8 cellular contexts compared by ENCODE assay signal in genomic region chr1:220787069-220787614, GRCh38. TPM values are rescaled to one million over a fixed set of nuclear protein-coding genes. Genes with fewer than 3 reads are reported as not detected.
DNase-seq lines count a peak whose midpoint lies in the region; ATAC-seq, FAIRE-seq and TF ChIP-seq lines count a peak whose summit lies in the region.

No MANE protein-coding gene starts in this region.

- no peak for ATAC-seq in GM19463 (IDR thresholded peaks at IDR 0.05; ENCODE audit: unreplicated experiment)

- H3K27ac Mint-ChIP-seq in HFFc6 (no peak overlapping the region), mesothelial cell of epicardium (peak overlapping the region; percentile 87)

- FAIRE-seq in urothelium cell line (lab: Jason Lieb, UNC), result no peak

- H3K4me3 Mint-ChIP-seq in HFFc6 (peak overlapping the region; percentile 75), mesothelial cell of epicardium (peak overlapping the region; percentile 76)

- H3K4me3 ChIP-seq in coronary artery, result peak overlapping the region; percentile 68

- no peaks in the 10 kb centered on the region for H3K36me3 Mint-ChIP-seq in HFFc6 (ENCODE audit: low read depth)
- H3K36me3 Mint-ChIP-seq in mesothelial cell of epicardium, result no peaks in the 10 kb centered on the region

- H3K27me3 Mint-ChIP-seq in HFFc6 (ENCODE audit: insufficient read depth) (peaks cover 4% of the 10 kb centered on the region), mesothelial cell of epicardium (ENCODE audit: low read depth) (no peaks in the 10 kb centered on the region)

- DNase-seq in GF-D8 (lab: John Stamatoyannopoulos, UW) (peak; percentile 8), HFFc6 (no peak), NCI-H2171 (lab: John Stamatoyannopoulos, UW) (peak; percentile 57), coronary artery (ENCODE audit: low spot score) (no peak), mesothelial cell of epicardium (ENCODE audit: low spot score in 2 of 2, unreplicated experiment in 2 of 2) (no peak), urothelium cell line (ENCODE audit: low spot score) (peak; percentile 43), GM13977 (ENCODE audit: low spot score) (no peak)

- in situ Hi-C loops in GM13977 (cut with MboI; ENCODE audit: low pct_unique_long_range_greater_than_20kb, low sequenced_read_pairs, unreplicated experiment), result no loop called here

- TF ChIP-seq CTCF in HFFc6 (IDR thresholded peaks at IDR 0.05), result no peak
- TF ChIP-seq CTCF in coronary artery (IDR thresholded peaks at IDR 0.05), result no peak
- no peak for TF ChIP-seq CTCF in mesothelial cell of epicardium (IDR thresholded peaks at IDR 0.05; ENCODE audit: unreplicated experiment)
- TF ChIP-seq CTCF in GM13977 (IDR thresholded peaks at IDR 0.05; ENCODE audit: extremely low read depth, insufficient read depth, missing control alignments), result no peak

- H3K4me1 Mint-ChIP-seq in HFFc6 (ENCODE audit: low read depth), result no peaks in the 10 kb centered on the region; the same call in 1 of the 2 replicates
- H3K4me1 Mint-ChIP-seq in mesothelial cell of epicardium, result peaks cover 16% of the 10 kb centered on the region

- H3K9me3 Mint-ChIP-seq in HFFc6, result no peaks in the 10 kb centered on the region
- no peaks in the 10 kb centered on the region for H3K9me3 Mint-ChIP-seq in mesothelial cell of epicardium

- peak overlapping the region; percentile 66 to 80 for H3K27ac ChIP-seq in coronary artery

RNA-seq across cellular contexts. Expression of gene MTARC1, which starts 0.4 kb away (rescaled TPM):
- 1 to 10 TPM; 1.1 to 1.9 (median 1.7) TPM for total RNA-seq in HFFc6 (2021; fragmentation: NEBNext Ultra II Directional; extraction: Animal tissue kit (Norgen Biotek cat#: 25700))
- 10.8 to 12.1 TPM (median 11.9 TPM) in 3 replicates for total RNA-seq in mesothelial cell of epicardium

RNA-seq across cellular contexts. Expression of gene MTARC2, which starts 39.0 kb away (rescaled TPM):
- 1 to 10 TPM; 3.2 to 5.2 (median 3.8) TPM for total RNA-seq in HFFc6 (2021; fragmentation: NEBNext Ultra II Directional; extraction: Animal tissue kit (Norgen Biotek cat#: 25700))
- total RNA-seq in mesothelial cell of epicardium, result 10.7 to 12.5 TPM (median 12.2 TPM) in 3 replicates

Comparison
In these comparisons a context has a peak if more than half of its experiments do, and no peak if none do; other contexts are left out.
1. DNase-seq: peak in GF-D8 (single experiment), NCI-H2171 (single experiment) and urothelium cell line (single experiment); none in HFFc6 (single experiment), coronary artery (single experiment), mesothelial cell of epicardium (0 of 2) and GM13977 (single experiment).